ENCODE assay signal across 18 cellular contexts in the genomic region with DNA sequence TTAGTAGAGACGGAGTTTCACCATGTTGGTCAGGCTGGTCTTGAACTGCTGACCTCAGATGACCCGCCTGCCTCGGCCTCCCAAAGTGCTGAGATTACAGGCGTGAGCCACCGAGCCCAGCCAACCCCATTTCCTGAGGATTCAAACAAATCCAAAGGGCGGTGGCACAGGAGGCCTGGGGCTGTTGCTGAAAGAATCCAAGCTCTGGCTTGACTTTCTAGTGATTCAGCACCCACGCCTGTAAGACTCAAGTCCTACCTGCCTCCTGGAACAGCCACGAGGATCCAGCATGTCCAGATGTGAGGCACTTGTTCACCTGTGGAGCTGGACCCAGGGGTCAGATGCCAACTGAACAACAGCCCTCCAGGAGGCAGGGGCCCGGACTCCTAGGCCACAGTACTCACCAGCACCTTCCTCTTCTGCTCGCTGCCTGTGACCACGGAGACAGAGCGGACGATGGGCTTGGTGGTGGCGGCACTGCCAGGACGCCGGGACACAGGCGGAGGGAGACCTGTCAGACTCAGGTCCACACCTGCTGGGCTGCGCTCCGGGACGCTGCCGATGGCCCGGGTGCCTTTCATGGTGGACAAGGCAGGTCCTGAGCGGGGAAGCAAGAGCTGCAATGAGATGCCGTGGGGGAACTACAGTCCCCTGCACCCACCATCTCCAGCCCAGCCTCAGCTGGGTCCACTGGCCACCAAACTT. TPM values are rescaled to one million over a fixed set of nuclear protein-coding genes. Genes with fewer than 3 reads are reported as not detected.
A peak's percentile ranks its signal among the peaks of the same experiment; 100 is the strongest.
DNase-seq lines count a peak whose midpoint lies in the region; ATAC-seq, FAIRE-seq and TF ChIP-seq lines count a peak whose summit lies in the region.
"Had no signal": no experiment of that assay in that cellular context is flagged by ENCODE, and none has a peak within 500 bp of the region (broad histone marks: within the 10 kb centered on the region; RNA-seq: fewer than 3 reads in every experiment).

No MANE protein-coding gene starts in this region.

- H3K27ac Mint-ChIP-seq in T-helper 17 cell (peak overlapping the region; percentile 43), neural crest cell (ENCODE audit: unreplicated experiment) (no peak overlapping the region)
- H3K27ac Mint-ChIP-seq: CD4-positive, alpha-beta memory T cell had no signal

- H3K4me1 ChIP-seq in HepG2 (ENCODE audit: insufficient read depth, low read length) (peaks cover 19% of the 10 kb centered on the region), right lobe of liver (peaks cover 0 to 4% (median 0%) of the 10 kb centered on the region in 4 donors)
- H3K4me1 ChIP-seq: BE2C had no signal

- H3K36me3 Mint-ChIP-seq in T-helper 17 cell (ENCODE audit: low read depth), result no peaks in the 10 kb centered on the region
- H3K36me3 Mint-ChIP-seq in neural crest cell (ENCODE audit: low read depth), result no peaks in the 10 kb centered on the region

- H3K4me3 ChIP-seq in HepG2 (replicated peaks in 1 of 3; ENCODE audit: insufficient read depth in 1 of 3, low read depth in 2 of 3, low read length in 3 of 3) (no peak overlapping the region), right lobe of liver (no peak overlapping the region)

- peaks cover 12% of the 10 kb centered on the region for H3K79me2 ChIP-seq in HepG2 (ENCODE audit: insufficient read depth, low read length)

- H3K4me1 Mint-ChIP-seq in T-helper 17 cell (peaks cover 11% of the 10 kb centered on the region), neural crest cell (peaks cover 18% of the 10 kb centered on the region)

- no peak for TF ChIP-seq RAD21 in HepG2 (CRISPR knock-in tag; IDR thresholded peaks at IDR 0.05)

- DNase-seq in HepG2 (ENCODE audit: low spot score), result no peak
- DNase-seq in right lobe of liver, result no peak
- no peak for DNase-seq in T-helper 17 cell
- DNase-seq in neural crest cell (ENCODE audit: low read depth, low spot score), result no peak
- no peak for DNase-seq in cerebellar cortex (ENCODE audit: low spot score)
- DNase-seq in NCI-H345 (lab: John Stamatoyannopoulos, UW), result no peak
- DNase-seq: BE2C; CD4-positive, alpha-beta memory T cell; DMS79; EL; GOT3; H9 had no signal

- intact Hi-C loops in HepG2 (cut with micrococcal nuclease; ENCODE audit: unreplicated experiment) (loop anchor here (5.0 kb wide), 1 partner anchor 77 kb away; no protein-coding TSS in a partner anchor), right lobe of liver (cut with DNase I) (no loop called here)

- 92% methylated on average over 24 of the region's 24 CpGs for WGBS in HepG2 (ENCODE audit: low lambda C conversion rate)
- WGBS in right lobe of liver (ENCODE audit: insufficient coverage, low coverage, low lambda C conversion rate, missing lambda C conversion rate), result 96% methylated on average over 14 of the region's 24 CpGs

- H3K27me3 ChIP-seq in HepG2 (ENCODE audit: control insufficient read depth in 1 of 2, insufficient read depth in 2 of 2, low read length in 2 of 2) (no peaks in the 10 kb centered on the region), right lobe of liver (no peaks in the 10 kb centered on the region)
- H3K27me3 ChIP-seq: BE2C had no signal

- no peak overlapping the region for H3K4me3 Mint-ChIP-seq in T-helper 17 cell
- peak overlapping the region; percentile 47 for H3K4me3 Mint-ChIP-seq in neural crest cell
- H3K4me3 Mint-ChIP-seq: CD4-positive, alpha-beta memory T cell; H9 had no signal

- in situ Hi-C loops in HepG2 (cut with HindIII; ENCODE audit: extremely low pct_ligation_motif_present, low pct_unique_long_range_greater_than_20kb), result no loop called here

- H3K27me3 Mint-ChIP-seq in T-helper 17 cell (no peaks in the 10 kb centered on the region), neural crest cell (ENCODE audit: low read depth) (peaks cover 2% of the 10 kb centered on the region)
- H3K27me3 Mint-ChIP-seq: CD4-positive, alpha-beta memory T cell had no signal

- no peak overlapping the region for H2AFZ ChIP-seq in HepG2 (ENCODE audit: low read length)

- H3K4me2 ChIP-seq in HepG2 (ENCODE audit: low read depth, low read length), result no peak overlapping the region

- H3K9ac ChIP-seq in HepG2 (ENCODE audit: insufficient read depth, low read depth, low read length), result no peak overlapping the region

- TF ChIP-seq CTCF in HepG2 (CRISPR knock-in tag; IDR thresholded peaks at IDR 0.05) (no peak), right lobe of liver (IDR thresholded peaks at IDR 0.05) (no peak), neural crest cell (conservative IDR thresholded peaks at IDR 0.05) (no peak)

- H3K36me3 ChIP-seq in HepG2 (replicated peaks in 1 of 2; ENCODE audit: control insufficient read depth in 1 of 2, insufficient read depth in 2 of 2, low read length in 2 of 2) (peaks cover 10 to 15% of the 10 kb centered on the region in 2 experiments; a peak in 4 of 5 replicates), right lobe of liver (no peaks in the 10 kb centered on the region)

- TF ChIP-seq EP300 in HepG2 (IDR thresholded peaks at IDR 0.05; ENCODE audit: low read depth in 2 of 2, low read length in 2 of 2) (no peak), HepG2 (CRISPR knock-in tag; IDR thresholded peaks at IDR 0.05; ENCODE audit: borderline replicate concordance) (no peak)

- BruUV-seq in HepG2 (replicated peaks; lab: Mats Ljungman, UMichigan), result no TSS peak

- no peaks in the 10 kb centered on the region for H3K9me3 Mint-ChIP-seq in neural crest cell
- H3K9me3 Mint-ChIP-seq: CD4-positive, alpha-beta memory T cell; H9 had no signal

- no peaks in the 10 kb centered on the region; the same call in 1 of the 2 replicates for H4K20me1 ChIP-seq in HepG2 (ENCODE audit: insufficient read depth, low read length)

- H3K27ac ChIP-seq in HepG2 (ENCODE audit: extremely low read length, insufficient read depth, low read length) (no peak overlapping the region), right lobe of liver (no peak overlapping the region)
- H3K27ac ChIP-seq: C4-2B had no signal

- H3K9me3 ChIP-seq in HepG2 (ENCODE audit: low read length), result no peaks in the 10 kb centered on the region
- H3K9me3 ChIP-seq in right lobe of liver, result no peaks in the 10 kb centered on the region
- H3K9me3 ChIP-seq in T-helper 17 cell (ENCODE audit: control insufficient read depth, low read length, poor library complexity, severe bottlenecking), result no peaks in the 10 kb centered on the region
- H3K9me3 ChIP-seq: BE2C had no signal

- no peak for ATAC-seq in HepG2
- ATAC-seq in right lobe of liver, result no peak
- no peak for ATAC-seq in T-helper 17 cell
- ATAC-seq in HG02759 (IDR thresholded peaks at IDR 0.05; ENCODE audit: unreplicated experiment), result no peak

- POLR2A ChIA-PET in HepG2 (lab: Yijun Ruan, JAX), result no interaction called here

- no peak for FAIRE-seq in HepG2 (lab: Jason Lieb, UNC)
- FAIRE-seq: A204.1, G401.6, GM12891 had no signal

- TF ChIP-seq POLR2A in HepG2 (IDR thresholded peaks at IDR 0.05; ENCODE audit: insufficient read depth in 1 of 2, low read depth in 2 of 2, low read length in 2 of 2), result no peak
- TF ChIP-seq POLR2A in right lobe of liver (IDR thresholded peaks at IDR 0.05), result no peak

- CTCF ChIA-PET in HepG2 (lab: Yijun Ruan, JAX; ENCODE audit: low intra/inter-chr PET ratio, low total read pairs), result no interaction called here

RNA-seq across cellular contexts. Expression of a gene that starts 3.1 kb away (rescaled TPM):
- total RNA-seq in HepG2 (2016; rRNA removed; fragmentation: Illumina TruSeq; extraction: Trizol) (11.1 and 16.8 TPM in 2 replicates), right lobe of liver (1 to 10 TPM; 1.5 to 4.3 (median 2.1) TPM), T-helper 17 cell (10 to 100 TPM in 1 of 2 donors, 1 to 10 TPM in 1; 8.2 to 10.5 TPM), neural crest cell (40.7 and 42.5 TPM in 2 replicates)
- 2.2 and 3.5 TPM in 2 replicates for total RNA-seq in HepG2 (2016; cell fraction: cytosol; rRNA removed; fragmentation: Illumina TruSeq; extraction: Trizol; ENCODE audit: low read depth)
- 8.4 and 18.4 TPM in 2 replicates for total RNA-seq in HepG2 (2016; cell fraction: insoluble cytoplasmic fraction; rRNA removed; fragmentation: Illumina TruSeq; extraction: Trizol)
- 5.8 and 6.2 TPM in 2 replicates for total RNA-seq in HepG2 (2016; cell fraction: membrane; rRNA removed; fragmentation: Illumina TruSeq; extraction: Trizol)
- total RNA-seq in HepG2 (2016; cell fraction: nucleus; rRNA removed; fragmentation: Illumina TruSeq; extraction: Trizol), result 10.7 and 12.3 TPM in 2 replicates
- polyA plus RNA-seq in HepG2 (2011; rRNA removed), result 5.0 and 5.6 TPM in 2 replicates
- polyA plus RNA-seq in HepG2 (2011; cell fraction: cytosol; rRNA removed), result 3.0 and 5.8 TPM in 2 replicates
- 31.7 and 46.2 TPM in 2 replicates for polyA plus RNA-seq in HepG2 (2011; cell fraction: nucleus; rRNA removed)
- 6.3 and 6.8 TPM in 2 replicates for polyA plus RNA-seq in HepG2 (2012)
- polyA plus RNA-seq in HepG2 (2016; cell fraction: cytosol; fragmentation: Illumina TruSeq; extraction: Trizol; ENCODE audit: low read depth), result 2.7 and 3.3 TPM in 2 replicates
- polyA plus RNA-seq in HepG2 (2016; cell fraction: insoluble cytoplasmic fraction; fragmentation: Illumina TruSeq; extraction: Trizol; ENCODE audit: low read depth), result 11.8 and 13.5 TPM in 2 replicates
- polyA plus RNA-seq in HepG2 (2016; cell fraction: membrane; fragmentation: Illumina TruSeq; extraction: Trizol; ENCODE audit: low read depth), result 4.3 and 4.6 TPM in 2 replicates
- 35.7 and 41.4 TPM in 2 replicates for polyA plus RNA-seq in HepG2 (2016; cell fraction: nucleus; fragmentation: Illumina TruSeq; extraction: Trizol; ENCODE audit: insufficient read depth, low read depth)
- polyA minus RNA-seq in HepG2 (2011; rRNA and poly(A)+ RNA removed; ENCODE audit: low replicate concordance), result 4.8 and 5.8 TPM in 2 replicates
- 3.0 and 4.2 TPM in 2 replicates for polyA minus RNA-seq in HepG2 (2011; cell fraction: cytosol; rRNA and poly(A)+ RNA removed)
- 7.6 and 8.0 TPM in 2 replicates for polyA minus RNA-seq in HepG2 (2011; cell fraction: nucleus; rRNA and poly(A)+ RNA removed)

RNA-seq across cellular contexts. Expression of a gene that starts 19.2 kb away (rescaled TPM):
- total RNA-seq in HepG2 (2016; rRNA removed; fragmentation: Illumina TruSeq; extraction: Trizol), result 8.5 and 18.8 TPM in 2 replicates
- 5.0 and 7.5 TPM in 2 replicates for total RNA-seq in HepG2 (2016; cell fraction: cytosol; rRNA removed; fragmentation: Illumina TruSeq; extraction: Trizol; ENCODE audit: low read depth)
- total RNA-seq in HepG2 (2016; cell fraction: insoluble cytoplasmic fraction; rRNA removed; fragmentation: Illumina TruSeq; extraction: Trizol), result 7.1 and 20.3 TPM in 2 replicates
- total RNA-seq in HepG2 (2016; cell fraction: membrane; rRNA removed; fragmentation: Illumina TruSeq; extraction: Trizol), result 7.0 and 8.1 TPM in 2 replicates
- total RNA-seq in HepG2 (2016; cell fraction: nucleus; rRNA removed; fragmentation: Illumina TruSeq; extraction: Trizol), result 24.5 and 27.8 TPM in 2 replicates
- polyA plus RNA-seq in HepG2 (2011; rRNA removed), result 16.1 and 19.7 TPM in 2 replicates
- 4.0 and 8.2 TPM in 2 replicates for polyA plus RNA-seq in HepG2 (2011; cell fraction: cytosol; rRNA removed)
- 328 and 418 TPM in 2 replicates for polyA plus RNA-seq in HepG2 (2011; cell fraction: nucleus; rRNA removed)
- 9.5 and 16.4 TPM in 2 replicates for polyA plus RNA-seq in HepG2 (2012)
- 2.4 and 2.5 TPM in 2 replicates for polyA plus RNA-seq in HepG2 (2016; cell fraction: cytosol; fragmentation: Illumina TruSeq; extraction: Trizol; ENCODE audit: low read depth)
- polyA plus RNA-seq in HepG2 (2016; cell fraction: insoluble cytoplasmic fraction; fragmentation: Illumina TruSeq; extraction: Trizol; ENCODE audit: low read depth), result 6.3 and 9.9 TPM in 2 replicates
- 4.3 and 6.0 TPM in 2 replicates for polyA plus RNA-seq in HepG2 (2016; cell fraction: membrane; fragmentation: Illumina TruSeq; extraction: Trizol; ENCODE audit: low read depth)
- polyA plus RNA-seq in HepG2 (2016; cell fraction: nucleus; fragmentation: Illumina TruSeq; extraction: Trizol; ENCODE audit: insufficient read depth, low read depth), result 90.2 and 98.6 TPM in 2 replicates
- 14.1 and 21.0 TPM in 2 replicates for polyA minus RNA-seq in HepG2 (2011; rRNA and poly(A)+ RNA removed; ENCODE audit: low replicate concordance)
- 3.4 and 3.7 TPM in 2 replicates for polyA minus RNA-seq in HepG2 (2011; cell fraction: cytosol; rRNA and poly(A)+ RNA removed)
- polyA minus RNA-seq in HepG2 (2011; cell fraction: nucleus; rRNA and poly(A)+ RNA removed), result 39.0 and 47.9 TPM in 2 replicates
- 10 to 100 TPM; 11.9 to 27.6 (median 18.1) TPM for total RNA-seq in right lobe of liver
- 10 to 100 TPM; 84.1 to 90.9 TPM for total RNA-seq in T-helper 17 cell
- 36.9 and 40.4 TPM in 2 replicates for total RNA-seq in neural crest cell

RNA-seq across cellular contexts. Expression of a gene that starts 19.5 kb away (rescaled TPM):
- total RNA-seq in HepG2 (2016; rRNA removed; fragmentation: Illumina TruSeq; extraction: Trizol) (213 and 233 TPM in 2 replicates), right lobe of liver (10 to 100 TPM; 15.7 to 35.9 (median 23.3) TPM), T-helper 17 cell (10 to 100 TPM; 30.6 to 37.0 TPM), neural crest cell (54.5 and 68.2 TPM in 2 replicates)
- 565 and 636 TPM in 2 replicates for total RNA-seq in HepG2 (2016; cell fraction: cytosol; rRNA removed; fragmentation: Illumina TruSeq; extraction: Trizol; ENCODE audit: low read depth)
- total RNA-seq in HepG2 (2016; cell fraction: insoluble cytoplasmic fraction; rRNA removed; fragmentation: Illumina TruSeq; extraction: Trizol), result 209 and 214 TPM in 2 replicates
- 441 and 487 TPM in 2 replicates for total RNA-seq in HepG2 (2016; cell fraction: membrane; rRNA removed; fragmentation: Illumina TruSeq; extraction: Trizol)
- total RNA-seq in HepG2 (2016; cell fraction: nucleus; rRNA removed; fragmentation: Illumina TruSeq; extraction: Trizol), result 99.9 and 114 TPM in 2 replicates
- 62.4 and 75.6 TPM in 2 replicates for polyA plus RNA-seq in HepG2 (2011; rRNA removed)
- polyA plus RNA-seq in HepG2 (2011; cell fraction: cytosol; rRNA removed), result 52.0 and 67.0 TPM in 2 replicates
- 67.0 and 99.7 TPM in 2 replicates for polyA plus RNA-seq in HepG2 (2011; cell fraction: nucleus; rRNA removed)
- 74.7 and 106 TPM in 2 replicates for polyA plus RNA-seq in HepG2 (2012)
- 562 and 639 TPM in 2 replicates for polyA plus RNA-seq in HepG2 (2016; cell fraction: cytosol; fragmentation: Illumina TruSeq; extraction: Trizol; ENCODE audit: low read depth)
- polyA plus RNA-seq in HepG2 (2016; cell fraction: insoluble cytoplasmic fraction; fragmentation: Illumina TruSeq; extraction: Trizol; ENCODE audit: low read depth), result 170 and 188 TPM in 2 replicates
- polyA plus RNA-seq in HepG2 (2016; cell fraction: membrane; fragmentation: Illumina TruSeq; extraction: Trizol; ENCODE audit: low read depth), result 357 and 397 TPM in 2 replicates
- polyA plus RNA-seq in HepG2 (2016; cell fraction: nucleus; fragmentation: Illumina TruSeq; extraction: Trizol; ENCODE audit: insufficient read depth, low read depth), result 180 and 208 TPM in 2 replicates
- 13.6 and 21.7 TPM in 2 replicates for polyA minus RNA-seq in HepG2 (2011; rRNA and poly(A)+ RNA removed; ENCODE audit: low replicate concordance)
- 4.9 and 8.2 TPM in 2 replicates for polyA minus RNA-seq in HepG2 (2011; cell fraction: cytosol; rRNA and poly(A)+ RNA removed)
- 26.2 and 31.2 TPM in 2 replicates for polyA minus RNA-seq in HepG2 (2011; cell fraction: nucleus; rRNA and poly(A)+ RNA removed)

RNA-seq across cellular contexts. Expression of a gene that starts 53.6 kb away (rescaled TPM):
- 6.1 and 8.4 TPM in 2 replicates for total RNA-seq in HepG2 (2016; rRNA removed; fragmentation: Illumina TruSeq; extraction: Trizol)
- 1.5 and 2.0 TPM in 2 replicates for total RNA-seq in HepG2 (2016; cell fraction: cytosol; rRNA removed; fragmentation: Illumina TruSeq; extraction: Trizol; ENCODE audit: low read depth)
- 5.3 and 9.5 TPM in 2 replicates for total RNA-seq in HepG2 (2016; cell fraction: insoluble cytoplasmic fraction; rRNA removed; fragmentation: Illumina TruSeq; extraction: Trizol)
- 2.9 and 3.0 TPM in 2 replicates for total RNA-seq in HepG2 (2016; cell fraction: membrane; rRNA removed; fragmentation: Illumina TruSeq; extraction: Trizol)
- total RNA-seq in HepG2 (2016; cell fraction: nucleus; rRNA removed; fragmentation: Illumina TruSeq; extraction: Trizol), result 9.7 and 12.6 TPM in 2 replicates
- polyA plus RNA-seq in HepG2 (2011; rRNA removed), result 2.9 and 5.2 TPM in 2 replicates
- polyA plus RNA-seq in HepG2 (2011; cell fraction: cytosol; rRNA removed), result 2.9 and 4.3 TPM in 2 replicates
- 15.0 and 16.5 TPM in 2 replicates for polyA plus RNA-seq in HepG2 (2011; cell fraction: nucleus; rRNA removed)
- 4.4 and 8.0 TPM in 2 replicates for polyA plus RNA-seq in HepG2 (2012)
- polyA plus RNA-seq in HepG2 (2016; cell fraction: cytosol; fragmentation: Illumina TruSeq; extraction: Trizol; ENCODE audit: low read depth), result 0.54 and 0.65 TPM in 2 replicates
- 5.7 and 6.0 TPM in 2 replicates for polyA plus RNA-seq in HepG2 (2016; cell fraction: insoluble cytoplasmic fraction; fragmentation: Illumina TruSeq; extraction: Trizol; ENCODE audit: low read depth)
- 1.1 and 1.8 TPM in 2 replicates for polyA plus RNA-seq in HepG2 (2016; cell fraction: membrane; fragmentation: Illumina TruSeq; extraction: Trizol; ENCODE audit: low read depth)
- 14.7 and 18.3 TPM in 2 replicates for polyA plus RNA-seq in HepG2 (2016; cell fraction: nucleus; fragmentation: Illumina TruSeq; extraction: Trizol; ENCODE audit: insufficient read depth, low read depth)
- 20.3 and 42.0 TPM in 2 replicates for polyA minus RNA-seq in HepG2 (2011; rRNA and poly(A)+ RNA removed; ENCODE audit: low replicate concordance)
- polyA minus RNA-seq in HepG2 (2011; cell fraction: cytosol; rRNA and poly(A)+ RNA removed), result 7.4 and 11.0 TPM in 2 replicates
- polyA minus RNA-seq in HepG2 (2011; cell fraction: nucleus; rRNA and poly(A)+ RNA removed), result 3.6 and 4.6 TPM in 2 replicates
- 1 to 10 TPM in 2 of 6 experiments, under 1 TPM in 4; 0.31 to 1.2 (median 0.86) TPM for total RNA-seq in right lobe of liver
- 1 to 10 TPM; 1.9 to 2.2 TPM for total RNA-seq in T-helper 17 cell
- total RNA-seq in neural crest cell, result 6.0 and 6.7 TPM in 2 replicates

RNA-seq across cellular contexts. Expression of a gene that starts 54.3 kb away (rescaled TPM):
- total RNA-seq in HepG2 (2016; rRNA removed; fragmentation: Illumina TruSeq; extraction: Trizol), result 0.18 TPM in 1 of 2 replicates, not detected in the other
- total RNA-seq in HepG2 (2016; cell fraction: cytosol; rRNA removed; fragmentation: Illumina TruSeq; extraction: Trizol; ENCODE audit: low read depth), result 0.40 and 0.53 TPM in 2 replicates
- total RNA-seq in HepG2 (2016; cell fraction: insoluble cytoplasmic fraction; rRNA removed; fragmentation: Illumina TruSeq; extraction: Trizol), result 0.13 and 0.22 TPM in 2 replicates
- 0.25 and 0.28 TPM in 2 replicates for total RNA-seq in HepG2 (2016; cell fraction: membrane; rRNA removed; fragmentation: Illumina TruSeq; extraction: Trizol)
- 0.28 TPM in 1 of 2 replicates, not detected in the other for total RNA-seq in HepG2 (2016; cell fraction: nucleus; rRNA removed; fragmentation: Illumina TruSeq; extraction: Trizol)
- 0.18 and 0.24 TPM in 2 replicates for polyA plus RNA-seq in HepG2 (2011; rRNA removed)
- polyA plus RNA-seq in HepG2 (2011; cell fraction: cytosol; rRNA removed), result 0.11 TPM in 1 of 2 replicates, not detected in the other
- polyA plus RNA-seq in HepG2 (2011; cell fraction: nucleus; rRNA removed), result 0.21 and 0.42 TPM in 2 replicates
- not detected in 2 replicates for polyA plus RNA-seq in HepG2 (2012)
- 0.29 and 0.34 TPM in 2 replicates for polyA plus RNA-seq in HepG2 (2016; cell fraction: cytosol; fragmentation: Illumina TruSeq; extraction: Trizol; ENCODE audit: low read depth)
- polyA plus RNA-seq in HepG2 (2016; cell fraction: insoluble cytoplasmic fraction; fragmentation: Illumina TruSeq; extraction: Trizol; ENCODE audit: low read depth), result 0.39 and 0.44 TPM in 2 replicates
- 0.14 and 0.19 TPM in 2 replicates for polyA plus RNA-seq in HepG2 (2016; cell fraction: membrane; fragmentation: Illumina TruSeq; extraction: Trizol; ENCODE audit: low read depth)
- polyA plus RNA-seq in HepG2 (2016; cell fraction: nucleus; fragmentation: Illumina TruSeq; extraction: Trizol; ENCODE audit: insufficient read depth, low read depth), result 0.36 TPM in 1 of 2 replicates, not detected in the other
- 0.09 and 0.18 TPM in 2 replicates for polyA minus RNA-seq in HepG2 (2011; rRNA and poly(A)+ RNA removed; ENCODE audit: low replicate concordance)
- not detected in 2 replicates for polyA minus RNA-seq in HepG2 (2011; cell fraction: cytosol; rRNA and poly(A)+ RNA removed)
- polyA minus RNA-seq in HepG2 (2011; cell fraction: nucleus; rRNA and poly(A)+ RNA removed), result not detected in 2 replicates
- total RNA-seq in right lobe of liver, result not detected
- total RNA-seq in T-helper 17 cell, result not detected
- not detected in 2 replicates for total RNA-seq in neural crest cell
- total RNA-seq: CD4-positive, alpha-beta memory T cell; H9; HT-29 had no signal
- polyA plus RNA-seq: CD4-positive, alpha-beta memory T cell had no signal
